In genomic region chr17:61318684-61319098, GRCh38 we compare ENCODE assay signal across 13 cellular contexts.
"Had no signal": no experiment of that assay in that cellular context is flagged by ENCODE, and none has a peak within 500 bp of the region (broad histone marks: within the 10 kb centered on the region; RNA-seq: fewer than 3 reads in every experiment).

No MANE protein-coding gene starts in this region.

- H3K36me3 Mint-ChIP-seq: stimulated activated effector memory CD8-positive, alpha-beta T cell treated with anti-CD3 and anti-CD28 coated beads, Interleukin-12 subunit alpha, Interleukin-12 subunit beta, amount 100 ng/mL, for 72 hours had no signal

- H3K27ac Mint-ChIP-seq: activated T-helper 17 cell treated with anti-CD3 and anti-CD28 coated beads, Interleukin-2, amount 50 U/mL, for 72 hours; stimulated activated effector memory CD8-positive, alpha-beta T cell treated with anti-CD3 and anti-CD28 coated beads, Interleukin-12 subunit alpha, Interleukin-12 subunit beta, amount 100 ng/mL, for 72 hours had no signal

- H3K4me3 Mint-ChIP-seq: activated T-helper 17 cell treated with anti-CD3 and anti-CD28 coated beads, Interleukin-2, amount 50 U/mL, for 72 hours; central memory CD8-positive, alpha-beta T cell; stimulated activated effector memory CD8-positive, alpha-beta T cell treated with anti-CD3 and anti-CD28 coated beads, Interleukin-12 subunit alpha, Interleukin-12 subunit beta, amount 100 ng/mL, for 72 hours had no signal

- H3K9me3 Mint-ChIP-seq: activated T-helper 17 cell treated with anti-CD3 and anti-CD28 coated beads, Interleukin-2, amount 50 U/mL, for 72 hours; central memory CD8-positive, alpha-beta T cell; stimulated activated effector memory CD8-positive, alpha-beta T cell treated with anti-CD3 and anti-CD28 coated beads, Interleukin-12 subunit alpha, Interleukin-12 subunit beta, amount 100 ng/mL, for 72 hours had no signal

- H3K4me1 Mint-ChIP-seq: central memory CD8-positive, alpha-beta T cell; stimulated activated effector memory CD8-positive, alpha-beta T cell treated with anti-CD3 and anti-CD28 coated beads, Interleukin-12 subunit alpha, Interleukin-12 subunit beta, amount 100 ng/mL, for 72 hours had no signal

- H3K27me3 Mint-ChIP-seq: activated T-helper 17 cell treated with anti-CD3 and anti-CD28 coated beads, Interleukin-2, amount 50 U/mL, for 72 hours; central memory CD8-positive, alpha-beta T cell had no signal

- ATAC-seq: activated T-helper 17 cell treated with anti-CD3 and anti-CD28 coated beads, Interleukin-2, amount 50 U/mL, for 72 hours; stimulated activated effector memory CD8-positive, alpha-beta T cell treated with anti-CD3 and anti-CD28 coated beads, Interleukin-12 subunit alpha, Interleukin-12 subunit beta, amount 100 ng/mL, for 72 hours had no signal

- DNase-seq: activated CD4-positive, alpha-beta T cell treated with anti-CD3 and anti-CD28 coated beads for 1 hour; activated CD4-positive, alpha-beta T cell treated with anti-CD3 and anti-CD28 coated beads, Interleukin-2, amount 50 U/mL, for 48 hours; activated naive CD4-positive, alpha-beta T cell treated with Interleukin-2 at 50 U/mL for 16 hours; effector CD4-positive, alpha-beta T cell; foreskin fibroblast; stimulated activated CD4-positive, alpha-beta T cell treated with anti-CD3 and anti-CD28 coated beads, Interleukin-12 subunit alpha, Interleukin-12 subunit beta, amount 100 ng/mL, for 4 hours; T-helper 1 cell; T1000; thyroid gland; uterus had no signal
